In genomic region chr2:229849073-229849472, GRCh38 we compare ENCODE assay signal across 20 cellular contexts.
DNase-seq lines count a peak whose midpoint lies in the region; ATAC-seq and TF ChIP-seq lines count a peak whose summit lies in the region.
"Had no signal": no experiment of that assay in that cellular context is flagged by ENCODE, and none has a peak within 500 bp of the region (broad histone marks: within the 10 kb centered on the region; RNA-seq: fewer than 3 reads in every experiment).

No MANE protein-coding gene starts in this region.

- H3K9me3 Mint-ChIP-seq in activated CD4-positive, alpha-beta T cell treated with anti-CD3 and anti-CD28 coated beads for 36 hours (ENCODE audit: low read depth), result no peaks in the 10 kb centered on the region
- H3K9me3 Mint-ChIP-seq in HFFc6, result no peaks in the 10 kb centered on the region
- no peaks in the 10 kb centered on the region for H3K9me3 Mint-ChIP-seq in natural killer cell
- H3K9me3 Mint-ChIP-seq in stimulated activated effector memory CD8-positive, alpha-beta T cell treated with anti-CD3 and anti-CD28 coated beads, Interleukin-12 subunit alpha, Interleukin-12 subunit beta, amount 100 ng/mL, for 72 hours, result no peaks in the 10 kb centered on the region

- H3K4me3 ChIP-seq in psoas muscle, result no peak overlapping the region
- H3K4me3 ChIP-seq: BLaER1, lung, prostate gland, smooth muscle cell had no signal

- TF ChIP-seq CTCF in HFFc6 (IDR thresholded peaks at IDR 0.05) (no peak), natural killer cell (IDR thresholded peaks at IDR 0.05) (no peak), psoas muscle (IDR thresholded peaks at IDR 0.05) (no peak)

- no peaks in the 10 kb centered on the region for H3K27me3 ChIP-seq in psoas muscle (ENCODE audit: insufficient read depth in 3 of 3, low read length in 2 of 3)
- H3K27me3 ChIP-seq: BLaER1 had no signal

- H3K4me1 ChIP-seq in psoas muscle, result peaks cover 23% of the 10 kb centered on the region
- H3K4me1 ChIP-seq: prostate gland had no signal

- CTCF ChIA-PET in activated CD4-positive, alpha-beta T cell treated with anti-CD3 and anti-CD28 coated beads for 36 hours (lab: Charles Lee), result interaction anchor here (1.2 to 1.6 kb wide), 3 partner anchors 13 to 48 kb away, joined by 4 read pairs; no protein-coding TSS in a partner anchor

- H3K36me3 ChIP-seq in psoas muscle (ENCODE audit: insufficient read depth in 1 of 2, low read depth in 1 of 2), result peaks cover 0 to 19% of the 10 kb centered on the region in 2 donors
- H3K36me3 ChIP-seq: prostate gland had no signal

- no peak for ATAC-seq in activated CD4-positive, alpha-beta T cell treated with anti-CD3 and anti-CD28 coated beads for 36 hours
- ATAC-seq in natural killer cell, result no peak
- ATAC-seq in GM18519 (IDR thresholded peaks at IDR 0.05; ENCODE audit: low FRiP score, unreplicated experiment), result no peak
- ATAC-seq in stimulated activated effector memory CD8-positive, alpha-beta T cell treated with anti-CD3 and anti-CD28 coated beads, Interleukin-12 subunit alpha, Interleukin-12 subunit beta, amount 100 ng/mL, for 72 hours, result no peak
- no peak for ATAC-seq in psoas muscle

- H3K36me3 Mint-ChIP-seq in activated CD4-positive, alpha-beta T cell treated with anti-CD3 and anti-CD28 coated beads for 36 hours (ENCODE audit: low read depth), result peaks cover 36% of the 10 kb centered on the region
- H3K36me3 Mint-ChIP-seq in HFFc6 (ENCODE audit: low read depth), result peaks cover 44% of the 10 kb centered on the region
- no peaks in the 10 kb centered on the region for H3K36me3 Mint-ChIP-seq in natural killer cell
- peaks cover 62% of the 10 kb centered on the region for H3K36me3 Mint-ChIP-seq in stimulated activated effector memory CD8-positive, alpha-beta T cell treated with anti-CD3 and anti-CD28 coated beads, Interleukin-12 subunit alpha, Interleukin-12 subunit beta, amount 100 ng/mL, for 72 hours

- 67 to 92% (median 83%) methylated on average over 3 of the region's 3 CpGs for WGBS in psoas muscle, 3 donors

- no peaks in the 10 kb centered on the region for H3K9me3 ChIP-seq in psoas muscle
- H3K9me3 ChIP-seq: BLaER1, prostate gland had no signal

- H3K27me3 Mint-ChIP-seq in activated CD4-positive, alpha-beta T cell treated with anti-CD3 and anti-CD28 coated beads for 36 hours, result no peaks in the 10 kb centered on the region
- no peaks in the 10 kb centered on the region for H3K27me3 Mint-ChIP-seq in HFFc6 (ENCODE audit: insufficient read depth)
- H3K27me3 Mint-ChIP-seq in natural killer cell (ENCODE audit: low read depth in 2 of 2), result no peaks in the 10 kb centered on the region

- DNase-seq in activated CD4-positive, alpha-beta T cell treated with anti-CD3 and anti-CD28 coated beads for 36 hours, result no peak
- no peak for DNase-seq in activated CD4-positive, alpha-beta T cell treated with anti-CD3 and anti-CD28 coated beads for 4 hours
- DNase-seq in HFFc6 (no peak), dermis blood vessel endothelial cell (peak; percentile 81), natural killer cell (no peak), psoas muscle (no peak)
- DNase-seq in stimulated activated effector memory CD8-positive, alpha-beta T cell treated with anti-CD3 and anti-CD28 coated beads, Interleukin-12 subunit alpha, Interleukin-12 subunit beta, amount 100 ng/mL, for 72 hours (ENCODE audit: low spot score in 2 of 2), result no peak
- DNase-seq: amygdala; DMS153; effector memory CD4-positive, alpha-beta T cell; islet precursor cell; NCI-H1694; NCI-H226; nephron progenitor cell; stimulated activated CD8-positive, alpha-beta memory T cell treated with anti-CD3 and anti-CD28 coated beads, Interleukin-4, amount 100 ng/mL, for 48 hours had no signal

- H3K4me1 Mint-ChIP-seq in activated CD4-positive, alpha-beta T cell treated with anti-CD3 and anti-CD28 coated beads for 36 hours, result peaks cover 56% of the 10 kb centered on the region
- H3K4me1 Mint-ChIP-seq in HFFc6 (ENCODE audit: low read depth) (peaks cover 70% of the 10 kb centered on the region), natural killer cell (peaks cover 61 to 64% of the 10 kb centered on the region in 2 donors)
- H3K4me1 Mint-ChIP-seq in stimulated activated effector memory CD8-positive, alpha-beta T cell treated with anti-CD3 and anti-CD28 coated beads, Interleukin-12 subunit alpha, Interleukin-12 subunit beta, amount 100 ng/mL, for 72 hours, result peaks cover 48% of the 10 kb centered on the region

- peak overlapping the region; percentile 32 for H3K27ac Mint-ChIP-seq in activated CD4-positive, alpha-beta T cell treated with anti-CD3 and anti-CD28 coated beads for 36 hours
- peak overlapping the region; percentile 24 for H3K27ac Mint-ChIP-seq in HFFc6
- peak overlapping the region; percentile 13 to 42 for H3K27ac Mint-ChIP-seq in natural killer cell
- H3K27ac Mint-ChIP-seq in stimulated activated effector memory CD8-positive, alpha-beta T cell treated with anti-CD3 and anti-CD28 coated beads, Interleukin-12 subunit alpha, Interleukin-12 subunit beta, amount 100 ng/mL, for 72 hours, result no peak overlapping the region

- no peak overlapping the region for H3K4me3 Mint-ChIP-seq in activated CD4-positive, alpha-beta T cell treated with anti-CD3 and anti-CD28 coated beads for 36 hours
- H3K4me3 Mint-ChIP-seq in HFFc6 (no peak overlapping the region), natural killer cell (no peak overlapping the region)
- no peak overlapping the region for H3K4me3 Mint-ChIP-seq in stimulated activated effector memory CD8-positive, alpha-beta T cell treated with anti-CD3 and anti-CD28 coated beads, Interleukin-12 subunit alpha, Interleukin-12 subunit beta, amount 100 ng/mL, for 72 hours
- H3K4me3 Mint-ChIP-seq: nephron progenitor cell had no signal

- POLR2A ChIA-PET in activated CD4-positive, alpha-beta T cell treated with anti-CD3 and anti-CD28 coated beads for 36 hours (lab: Charles Lee), result no interaction called here

- intact Hi-C loops in activated CD4-positive, alpha-beta T cell treated with anti-CD3 and anti-CD28 coated beads for 36 hours (cut with DNase I, micrococcal nuclease), result no loop called here
- intact Hi-C loops in natural killer cell (cut with micrococcal nuclease), result no loop called here
- intact Hi-C loops in psoas muscle (cut with DNase I), result no loop called here

- H3K27ac ChIP-seq in psoas muscle, result no peak overlapping the region
- H3K27ac ChIP-seq: BLaER1 had no signal
